ENCODE assay signal across 12 cellular contexts in the genomic region with DNA sequence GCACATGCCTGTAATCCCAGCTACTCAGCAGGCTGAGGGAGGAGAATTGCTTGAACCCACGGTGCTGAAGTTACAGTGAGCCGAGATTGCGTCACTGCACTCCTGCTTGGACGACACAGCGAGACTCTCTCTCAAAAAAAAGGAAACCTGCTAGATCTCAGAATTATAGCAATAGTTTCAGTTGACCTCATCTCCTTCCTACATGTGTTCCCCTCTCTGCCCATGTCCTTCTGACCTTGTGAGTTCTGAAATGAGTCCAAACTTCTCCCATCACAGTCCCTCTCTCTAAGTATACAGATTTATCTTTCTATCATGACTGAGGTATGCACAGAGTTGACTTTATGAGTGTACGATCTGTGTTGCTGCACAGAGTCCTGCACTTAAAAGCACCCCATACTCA. TPM values are rescaled to one million over a fixed set of nuclear protein-coding genes. Genes with fewer than 3 reads are reported as not detected.
DNase-seq lines count a peak whose midpoint lies in the region; ATAC-seq and TF ChIP-seq lines count a peak whose summit lies in the region.
"Had no signal": no experiment of that assay in that cellular context is flagged by ENCODE, and none has a peak within 500 bp of the region (broad histone marks: within the 10 kb centered on the region; RNA-seq: fewer than 3 reads in every experiment).

No MANE protein-coding gene starts in this region.

- no peaks in the 10 kb centered on the region for H3K36me3 ChIP-seq in HAP-1 (replicated peaks)

- DNase-seq in CD1c-positive myeloid dendritic cell (ENCODE audit: extremely low spot score) (peak; percentile 78), fibroblast of villous mesenchyme (ENCODE audit: low read depth) (peak; percentile 93), COR-L47 (lab: John Stamatoyannopoulos, UW) (no peak), HAP-1 (ENCODE audit: low spot score in 2 of 2) (no peak)
- DNase-seq in effector memory CD8-positive, alpha-beta T cell = no peak
- DNase-seq: DMS79 treated with DMSO at 0.1 percent for 48 hours, NCI-H2029 treated with DMSO at 0.1 percent for 48 hours had no signal

- no peak overlapping the region for H3K4me3 Mint-ChIP-seq in effector memory CD8-positive, alpha-beta T cell
- H3K4me3 Mint-ChIP-seq: activated naive CD4-positive, alpha-beta T cell treated with anti-CD3 and anti-CD28 coated beads, Interleukin-2, amount 50 U/mL, for 24 hours; neural crest cell had no signal

- ATAC-seq in GM19025 (IDR thresholded peaks at IDR 0.05; ENCODE audit: low read depth, unreplicated experiment) = peak; percentile 60
- ATAC-seq in HG03565 (IDR thresholded peaks at IDR 0.05; ENCODE audit: unreplicated experiment) = peak; percentile 78
- no peak for ATAC-seq in effector memory CD8-positive, alpha-beta T cell (replicated peaks)
- no peak for ATAC-seq in HG03025 (IDR thresholded peaks at IDR 0.05; ENCODE audit: low FRiP score, unreplicated experiment)

- H3K9me3 ChIP-seq in HAP-1 = no peaks in the 10 kb centered on the region

- H3K4me3 ChIP-seq in fibroblast of villous mesenchyme (ENCODE audit: low read depth, low read length) = peak overlapping the region; percentile 6
- no peak overlapping the region for H3K4me3 ChIP-seq in HAP-1

- H3K4me1 Mint-ChIP-seq in effector memory CD8-positive, alpha-beta T cell (ENCODE audit: low read depth in 2 of 2) = no peaks in the 10 kb centered on the region
- H3K4me1 Mint-ChIP-seq: neural crest cell had no signal

- peaks cover 9 to 24% of the 10 kb centered on the region in 2 donors for H3K27me3 Mint-ChIP-seq in effector memory CD8-positive, alpha-beta T cell

- in situ Hi-C loops in HAP-1 (cut with MboI; ENCODE audit: low sequenced_read_pairs) = no loop called here

- no peaks in the 10 kb centered on the region for H3K9me3 Mint-ChIP-seq in effector memory CD8-positive, alpha-beta T cell
- H3K9me3 Mint-ChIP-seq: activated naive CD4-positive, alpha-beta T cell treated with anti-CD3 and anti-CD28 coated beads, Interleukin-2, amount 50 U/mL, for 24 hours had no signal

- H3K27ac Mint-ChIP-seq in effector memory CD8-positive, alpha-beta T cell = no peak overlapping the region
- H3K27ac Mint-ChIP-seq: activated naive CD4-positive, alpha-beta T cell treated with anti-CD3 and anti-CD28 coated beads, Interleukin-2, amount 50 U/mL, for 24 hours had no signal

- no peak for TF ChIP-seq CTCF in fibroblast of villous mesenchyme (IDR thresholded peaks at IDR 0.05; ENCODE audit: insufficient read depth, low read depth, low read length)

- no peaks in the 10 kb centered on the region; the same call in 1 of the 2 replicates for H3K4me1 ChIP-seq in HAP-1

- H3K36me3 Mint-ChIP-seq in effector memory CD8-positive, alpha-beta T cell (ENCODE audit: insufficient read depth) = no peaks in the 10 kb centered on the region
- H3K36me3 Mint-ChIP-seq: activated naive CD4-positive, alpha-beta T cell treated with anti-CD3 and anti-CD28 coated beads, Interleukin-2, amount 50 U/mL, for 24 hours had no signal

- H3K27me3 ChIP-seq in HAP-1 (ENCODE audit: low read depth) = no peaks in the 10 kb centered on the region; the same call in 1 of the 2 replicates

RNA-seq across cellular contexts. Expression of a gene that starts 44.6 kb away (rescaled TPM):
- under 0.01 TPM in 1 of 2 replicates, not detected in the other for total RNA-seq in fibroblast of villous mesenchyme
- total RNA-seq: neural crest cell had no signal

RNA-seq across cellular contexts. Expression of a gene that starts 57.2 kb away (rescaled TPM):
- total RNA-seq in fibroblast of villous mesenchyme = 179 and 399 TPM in 2 replicates

Comparison
In these comparisons a context has a peak if more than half of its experiments do, and no peak if none do; other contexts are left out.
1. DNase-seq: peak in CD1c-positive myeloid dendritic cell (single experiment) and fibroblast of villous mesenchyme (single experiment); none in effector memory CD8-positive, alpha-beta T cell (0 of 3), COR-L47 (single experiment) and HAP-1 (0 of 2).
2. ATAC-seq: peak in GM19025 (single experiment) and HG03565 (single experiment); none in effector memory CD8-positive, alpha-beta T cell (single experiment) and HG03025 (single experiment).